26 cellular contexts compared by ENCODE assay signal in genomic region chrX:55709735-55710134, GRCh38. TPM values are rescaled to one million over a fixed set of nuclear protein-coding genes. Genes with fewer than 3 reads are reported as not detected.
DNase-seq lines count a peak whose midpoint lies in the region; ATAC-seq, FAIRE-seq and TF ChIP-seq lines count a peak whose summit lies in the region.
"Had no signal": no experiment of that assay in that cellular context is flagged by ENCODE, and none has a peak within 500 bp of the region (broad histone marks: within the 10 kb centered on the region; RNA-seq: fewer than 3 reads in every experiment).

No MANE protein-coding gene starts in this region.

- intact Hi-C loops in A673 (cut with micrococcal nuclease; ENCODE audit: unreplicated experiment), result no loop called here

- H3K27me3 ChIP-seq in A673 (replicated peaks; ENCODE audit: insufficient read depth, low read depth, low read length, poor library complexity) (no peaks in the 10 kb centered on the region), bronchial epithelial cell (ENCODE audit: control insufficient read depth, insufficient read depth, low read length) (no peaks in the 10 kb centered on the region), HAP-1 (ENCODE audit: low read depth) (no peaks in the 10 kb centered on the region)
- H3K27me3 ChIP-seq: body of pancreas, esophagus muscularis mucosa, gastroesophageal sphincter, vagina had no signal

- H3K27ac ChIP-seq in A673 (ENCODE audit: low read depth, low read length, poor library complexity, severe bottlenecking), result no peak overlapping the region
- H3K27ac ChIP-seq: psoas muscle, skin epidermis, vagina had no signal

- CTCF ChIA-PET in A673 (lab: Charles Lee), result no interaction called here

- ATAC-seq in GM19452 (IDR thresholded peaks at IDR 0.05; ENCODE audit: unreplicated experiment), result no peak
- ATAC-seq: activated CD8-positive, alpha-beta memory T cell treated with anti-CD3 and anti-CD28 coated beads, Interleukin-2, amount 10 ng/mL, durations not matched to agents 7 days and 5 days; body of pancreas; gastroesophageal sphincter; psoas muscle; stimulated activated naive B cell treated with anti-CD40 and anti-IgM and Interleukin-4, amounts not matched to agents 10 μg/mL and 1 μg/mL and 100 μg/mL, for 72 hours had no signal

- no TSS peak for BruUV-seq in A673 (replicated peaks; lab: Mats Ljungman, UMichigan)

- POLR2A ChIA-PET in A673 (lab: Charles Lee; ENCODE audit: low non-redundant PET), result no interaction called here

- no peak for FAIRE-seq in bronchial epithelial cell (lab: Jason Lieb, UNC)
- FAIRE-seq: keratinocyte had no signal

- in situ Hi-C loops in HAP-1 (cut with MboI; ENCODE audit: low sequenced_read_pairs), result no loop called here

- no peak overlapping the region for H3K4me3 ChIP-seq in A673 (ENCODE audit: low read depth, low read length, poor library complexity, severe bottlenecking)
- no peak overlapping the region for H3K4me3 ChIP-seq in bronchial epithelial cell (ENCODE audit: low read depth, low read length)
- no peak overlapping the region for H3K4me3 ChIP-seq in HAP-1
- H3K4me3 ChIP-seq: body of pancreas, esophagus muscularis mucosa, gastroesophageal sphincter, psoas muscle, skin epidermis, vagina had no signal

- H3K36me3 ChIP-seq in A673 (ENCODE audit: insufficient read depth, low read length, poor library complexity, severe bottlenecking) (no peaks in the 10 kb centered on the region), bronchial epithelial cell (ENCODE audit: control insufficient read depth, insufficient read depth, low read length) (no peaks in the 10 kb centered on the region), HAP-1 (replicated peaks) (no peaks in the 10 kb centered on the region)
- H3K36me3 ChIP-seq: esophagus muscularis mucosa, gastroesophageal sphincter, vagina had no signal

- peaks cover 10% of the 10 kb centered on the region for H3K9me3 ChIP-seq in A673 (ENCODE audit: low read depth, low read length, poor library complexity, severe bottlenecking)
- peaks cover 12% of the 10 kb centered on the region; the same call in 1 of the 2 replicates for H3K9me3 ChIP-seq in HAP-1
- H3K9me3 ChIP-seq: body of pancreas, esophagus muscularis mucosa, gastroesophageal sphincter had no signal

- peak; percentile 8 for DNase-seq in A673 (ENCODE audit: low spot score)
- DNase-seq in EH (ENCODE audit: low read depth), result peak; percentile 3
- DNase-seq in NCI-H226, result peak; percentile 5
- DNase-seq in bronchial epithelial cell (ENCODE audit: low read depth), result peak; percentile 4
- DNase-seq in stimulated activated CD4-positive, alpha-beta T cell treated with anti-CD3 and anti-CD28 coated beads, Interleukin-4, amount 100 ng/mL, for 24 hours, result no peak
- DNase-seq in HAP-1 (ENCODE audit: low spot score in 2 of 2), result no peak
- DNase-seq: activated CD4-positive, alpha-beta T cell treated with anti-CD3 and anti-CD28 coated beads for 48 hours; activated CD8-positive, alpha-beta memory T cell treated with anti-CD3 and anti-CD28 coated beads, Interleukin-2, amount 10 ng/mL, durations not matched to agents 7 days and 5 days; activated naive CD8-positive, alpha-beta T cell treated with anti-CD3 and anti-CD28 coated beads, Interleukin-2, amount 10 ng/mL, durations not matched to agents 7 days and 5 days; body of pancreas; CD4-positive, alpha-beta memory T cell; DND-41; effector CD8-positive, alpha-beta T cell; NCI-H1436; NCI-H2171; NCI-H526; psoas muscle; SIG-M5; stimulated activated CD4-positive, alpha-beta T cell treated with anti-CD3 and anti-CD28 coated beads, Interleukin-2, amount 100 ng/mL, for 24 hours; stimulated activated naive B cell treated with anti-CD40 and anti-IgM and Interleukin-4, amounts not matched to agents 10 μg/mL and 1 μg/mL and 100 μg/mL, for 72 hours had no signal

- TF ChIP-seq CTCF in A673 (conservative IDR thresholded peaks at IDR 0.05; ENCODE audit: low read depth, low read length) (no peak), bronchial epithelial cell (IDR thresholded peaks at IDR 0.05; ENCODE audit: insufficient read depth, low read length, severe bottlenecking) (no peak)

- H3K4me1 ChIP-seq in A673 (ENCODE audit: insufficient read depth, low read length, poor library complexity, severe bottlenecking), result no peaks in the 10 kb centered on the region
- no peaks in the 10 kb centered on the region for H3K4me1 ChIP-seq in HAP-1
- H3K4me1 ChIP-seq: body of pancreas, psoas muscle, vagina had no signal

RNA-seq across cellular contexts. Expression of gene RRAGB, which starts 7.8 kb away (rescaled TPM):
- total RNA-seq in A673 (2021), result 15.7 and 19.4 TPM in 2 replicates
- 16.9 and 17.1 TPM in 2 replicates for total RNA-seq in bronchial epithelial cell

Comparison
In these comparisons a context has a peak if more than half of its experiments do, and no peak if none do; other contexts are left out.
1. DNase-seq: peak in A673 (single experiment), EH (single experiment), NCI-H226 (single experiment) and bronchial epithelial cell (single experiment); none in stimulated activated CD4-positive, alpha-beta T cell treated with anti-CD3 and anti-CD28 coated beads, Interleukin-4, amount 100 ng/mL, for 24 hours (single experiment) and HAP-1 (0 of 2).